1 cellular context compared by ENCODE assay signal in genomic region chr1:244864253-244865027, GRCh38.
TF ChIP-seq lines count a peak whose summit lies in the region.

Gene HNRNPU (minus strand): TSS chr1:244864543. CDS start chr1:244864307, 236 bp downstream.

TF ChIP-seq in HEK293, 187 proteins besides CTCF, POLR2A, EP300 and RAD21 (continued from another document and continues in another):
- TF ChIP-seq INSM2 (tag by site-specific recombination; IDR thresholded peaks at IDR 0.05) (0 out of 2 replicates have a peak, but pooled peaks have one; percentile 20), TRIM28 (IDR thresholded peaks at IDR 0.05; ENCODE audit: borderline replicate concordance, low read length) (peak; percentile 41; the same call in 1 of the 2 replicates), ZNF23 (tag by site-specific recombination; IDR thresholded peaks at IDR 0.05; ENCODE audit: borderline replicate concordance) (no peak), ZNF658 (tag by site-specific recombination; IDR thresholded peaks at IDR 0.05) (no peak), HOXC10 (CRISPR knock-in tag; IDR thresholded peaks at IDR 0.05) (peak; percentile 84; the same call in 1 of the 2 replicates), GLI4 (tag by site-specific recombination; IDR thresholded peaks at IDR 0.05) (no peak; the same call in 1 of the 2 replicates), REST (tag by site-specific recombination; IDR thresholded peaks at IDR 0.05) (no peak), ZNF626 (tag by site-specific recombination; IDR thresholded peaks at IDR 0.05) (no peak), ZBTB6 (tag by site-specific recombination; IDR thresholded peaks at IDR 0.05) (0 out of 2 replicates have a peak, but pooled peaks have one; percentile 1), ZNF518A (tag by site-specific recombination; conservative IDR thresholded peaks at IDR 0.05; ENCODE audit: low read depth) (no peak), ZNF366 (tag by site-specific recombination; conservative IDR thresholded peaks at IDR 0.05) (peak; percentile 78), ZFP37 (tag by site-specific recombination; IDR thresholded peaks at IDR 0.05) (peak; percentile 76), ZNF2 (tag by site-specific recombination; IDR thresholded peaks at IDR 0.05) (peak; percentile 78), ZNF148 (tag by site-specific recombination; IDR thresholded peaks at IDR 0.05; ENCODE audit: borderline replicate concordance) (no peak), ZNF223 (tag by site-specific recombination; IDR thresholded peaks at IDR 0.05) (no peak), PRDM6 (tag by site-specific recombination; IDR thresholded peaks at IDR 0.05) (no peak), ZNF404 (tag by site-specific recombination; IDR thresholded peaks at IDR 0.05) (no peak), EGR2 (tag by site-specific recombination; IDR thresholded peaks at IDR 0.05; ENCODE audit: low read depth) (peak; percentile 84), ZBTB49 (tag by site-specific recombination; IDR thresholded peaks at IDR 0.05; ENCODE audit: low read depth) (no peak), ZNF843 (tag by site-specific recombination; IDR thresholded peaks at IDR 0.05) (peak; percentile 35), ZNF580 (tag by site-specific recombination; IDR thresholded peaks at IDR 0.05) (peak; percentile 47; the same call in 1 of the 2 replicates), SP3 (tag by site-specific recombination; IDR thresholded peaks at IDR 0.05) (peak; percentile 92), ZBTB26 (tag by site-specific recombination; optimal IDR thresholded peaks at IDR 0.05) (peak; percentile 100), HOXD13 (CRISPR knock-in tag; IDR thresholded peaks at IDR 0.05; ENCODE audit: borderline replicate concordance) (0 out of 2 replicates have a peak, but pooled peaks have one; percentile 46), ZNF830 (tag by site-specific recombination; IDR thresholded peaks at IDR 0.05; ENCODE audit: low read depth) (no peak), GLIS1 (tag by site-specific recombination; IDR thresholded peaks at IDR 0.05) (peak; percentile 56; the same call in 1 of the 2 replicates), ZNF660 (tag by site-specific recombination; IDR thresholded peaks at IDR 0.05) (peak; percentile 62), ZNF560 (tag by site-specific recombination; IDR thresholded peaks at IDR 0.05; ENCODE audit: borderline replicate concordance) (no peak), ZNF362 (tag by site-specific recombination; IDR thresholded peaks at IDR 0.05) (no peak; the same call in 1 of the 2 replicates), KLF16 (tag by site-specific recombination; IDR thresholded peaks at IDR 0.05) (peak; percentile 89), ZNF175 (tag by site-specific recombination; IDR thresholded peaks at IDR 0.05) (no peak)
